9 cellular contexts compared by ENCODE assay signal in the genomic region with DNA sequence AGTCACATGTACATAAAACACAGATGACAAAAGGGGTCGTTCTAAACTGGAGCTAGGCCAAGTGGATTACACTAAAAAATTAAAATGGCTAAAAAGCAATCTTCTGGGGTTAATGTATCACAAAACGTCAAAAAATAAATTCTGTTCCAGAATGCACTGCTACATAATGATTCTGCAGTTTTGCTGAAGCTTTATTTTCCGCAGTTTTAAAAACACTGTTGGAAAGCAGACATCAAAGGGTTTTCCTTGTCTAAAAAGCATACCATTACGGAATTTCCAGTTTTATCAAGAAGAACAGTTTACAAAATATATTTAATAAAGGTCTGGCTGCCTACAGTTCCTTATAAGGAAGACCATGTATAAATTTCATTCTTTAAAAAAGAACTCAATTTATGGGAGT. TPM values are rescaled to one million over a fixed set of nuclear protein-coding genes. Genes with fewer than 3 reads are reported as not detected.
DNase-seq lines count a peak whose midpoint lies in the region; ATAC-seq and TF ChIP-seq lines count a peak whose summit lies in the region.
"Had no signal": no experiment of that assay in that cellular context is flagged by ENCODE, and none has a peak within 500 bp of the region (broad histone marks: within the 10 kb centered on the region; RNA-seq: fewer than 3 reads in every experiment).

No MANE protein-coding gene starts in this region.

- CTCF ChIA-PET in BJ (lab: Yijun Ruan, JAX): interaction anchor here (1.4 to 2.8 kb wide), 5 partner anchors 11 to 155 kb away, joined by 4 to 13 read pairs (median 6); no protein-coding TSS in a partner anchor

- peaks cover 2% of the 10 kb centered on the region for H3K36me3 Mint-ChIP-seq in neural progenitor cell

- H3K27me3 ChIP-seq in BJ (ENCODE audit: control insufficient read depth, insufficient read depth, low read length): no peaks in the 10 kb centered on the region
- no peaks in the 10 kb centered on the region for H3K27me3 ChIP-seq in dorsolateral prefrontal cortex
- H3K27me3 ChIP-seq in neural progenitor cell: peaks cover 14% of the 10 kb centered on the region

- no peak for ATAC-seq in GM18517 (IDR thresholded peaks at IDR 0.05; ENCODE audit: unreplicated experiment)

- peaks cover 3% of the 10 kb centered on the region for H3K27me3 Mint-ChIP-seq in neural progenitor cell (ENCODE audit: insufficient read depth, low read depth)

- TF ChIP-seq CTCF in BJ (IDR thresholded peaks at IDR 0.05; ENCODE audit: insufficient read depth, low read depth, low read length) (no peak), LNCaP clone FGC (IDR thresholded peaks at IDR 0.05; ENCODE audit: control insufficient read depth, extremely low read depth, insufficient read depth) (no peak), dorsolateral prefrontal cortex (IDR thresholded peaks at IDR 0.05 in 54 of 56, conservative IDR thresholded peaks at IDR 0.05 in 2 of 56; ENCODE audit: low read depth in 1 of 56, partially characterized antibody in 56 of 56) (no peak), neural progenitor cell (IDR thresholded peaks at IDR 0.05) (no peak)

- H3K27ac Mint-ChIP-seq in neural progenitor cell: peak overlapping the region; percentile 48
- H3K27ac Mint-ChIP-seq: activated CD8-positive, alpha-beta memory T cell treated with anti-CD3 and anti-CD28 coated beads, Interleukin-2, amount 10 ng/mL, durations not matched to agents 7 days and 5 days had no signal

- H3F3A ChIP-seq in neural progenitor cell (ENCODE audit: low read depth): peaks cover 14% of the 10 kb centered on the region

- no peak for DNase-seq in BJ (ENCODE audit: low read depth)
- no peak for DNase-seq in LNCaP clone FGC (ENCODE audit: low read depth)
- DNase-seq in dorsolateral prefrontal cortex: no peak
- DNase-seq in neural progenitor cell (ENCODE audit: low spot score): no peak
- no peak for DNase-seq in Ammon's horn (ENCODE audit: low spot score)
- no peak for DNase-seq in NCI-H1417 (lab: John Stamatoyannopoulos, UW)
- DNase-seq in NCI-H2029 treated with DMSO at 0.1 percent for 48 hours (lab: John Stamatoyannopoulos, UW): no peak

- no peaks in the 10 kb centered on the region for H3K9me3 Mint-ChIP-seq in neural progenitor cell

- peak overlapping the region; percentile 98 for H3K4me3 Mint-ChIP-seq in neural progenitor cell

- H3K4me1 Mint-ChIP-seq in neural progenitor cell: peaks cover 24% of the 10 kb centered on the region

- H3K27ac ChIP-seq in dorsolateral prefrontal cortex (peak overlapping the region in 43 of 59 donors; percentile 16 to 97 (median 91)), neural progenitor cell (no peak overlapping the region)

- H3K4me3 ChIP-seq in BJ (ENCODE audit: low read depth, low read length) (peak overlapping the region; percentile 77; the same call in 1 of the 2 replicates), LNCaP clone FGC (ENCODE audit: low read depth, low read length) (peak overlapping the region; percentile 80), dorsolateral prefrontal cortex (peak overlapping the region; percentile 61 to 98 (median 86)), neural progenitor cell (peak overlapping the region; percentile 96)

- H3K4me2 ChIP-seq in neural progenitor cell: peak overlapping the region; percentile 97

- POLR2A ChIA-PET in BJ (lab: Charles Lee): interaction anchor here (1.1 kb wide), 1 partner anchor 84 kb away, joined by 3 read pairs; no protein-coding TSS in a partner anchor

- H3K79me2 ChIP-seq in neural progenitor cell (ENCODE audit: low read depth): peaks cover 55% of the 10 kb centered on the region

- H3K9me3 ChIP-seq in neural progenitor cell (ENCODE audit: low read depth): no peaks in the 10 kb centered on the region

- intact Hi-C loops in dorsolateral prefrontal cortex (cut with DNase I): loop anchor here in 1 of 2 donors (5.0 kb wide), 1 partner anchor 106 kb away; no protein-coding TSS in a partner anchor

- H3K36me3 ChIP-seq in BJ (ENCODE audit: control insufficient read depth, insufficient read depth, low read length): no peaks in the 10 kb centered on the region
- no peaks in the 10 kb centered on the region for H3K36me3 ChIP-seq in neural progenitor cell

- no peak overlapping the region for H2AFZ ChIP-seq in neural progenitor cell (replicated peaks)

- peaks cover 16% of the 10 kb centered on the region for H3K4me1 ChIP-seq in neural progenitor cell

- peak overlapping the region; percentile 23 for H3K9ac ChIP-seq in neural progenitor cell

- H4K20me1 ChIP-seq in neural progenitor cell (ENCODE audit: low read depth): no peaks in the 10 kb centered on the region

RNA-seq across cellular contexts. Expression of gene DMXL2, which starts 1.4 kb away (rescaled TPM):
- 3.8 and 9.1 TPM in 2 replicates for polyA plus RNA-seq in BJ (2011; rRNA removed)
- 5.0 and 7.0 TPM in 2 replicates for polyA minus RNA-seq in BJ (2011; rRNA and poly(A)+ RNA removed)
- 100 to 1,000 TPM in 44 of 120 experiments, 10 to 100 TPM in 76; 41.3 to 121 (median 94.2) TPM for total RNA-seq in dorsolateral prefrontal cortex
- total RNA-seq in neural progenitor cell (ENCODE audit: low replicate concordance): 78.4 and 124 TPM in 2 replicates
